ENCODE assay signal across 19 cellular contexts in genomic region chr6:1461207-1461606, GRCh38.
DNase-seq lines count a peak whose midpoint lies in the region; TF ChIP-seq lines count a peak whose summit lies in the region.
"Had no signal": no experiment of that assay in that cellular context is flagged by ENCODE, and none has a peak within 500 bp of the region (broad histone marks: within the 10 kb centered on the region; RNA-seq: fewer than 3 reads in every experiment).

No MANE protein-coding gene starts in this region.

- no peak for TF ChIP-seq CTCF in astrocyte of the spinal cord (IDR thresholded peaks at IDR 0.05; ENCODE audit: low read depth, low read length)

- in situ Hi-C loops in astrocyte of the spinal cord (cut with HindIII; ENCODE audit: low sequenced_read_pairs): no loop called here

- no peak overlapping the region for H3K4me3 ChIP-seq in astrocyte of the spinal cord (ENCODE audit: low read depth, low read length)
- H3K4me3 ChIP-seq: BLaER1, cardiac muscle cell, pancreas, SK-N-MC, stomach had no signal

- DNase-seq in AG20443 (ENCODE audit: low spot score) (peak; percentile 47), HT1080 (ENCODE audit: low read depth) (peak; percentile 79), astrocyte of the spinal cord (ENCODE audit: low read depth, low spot score) (peak; percentile 41), kidney tubule cell (ENCODE audit: low spot score) (peak; percentile 74), midbrain (lab: John Stamatoyannopoulos, UW) (no peak), NCI-H2107 (lab: John Stamatoyannopoulos, UW) (no peak), Ammon's horn (ENCODE audit: low spot score) (no peak)
- no peak for DNase-seq in activated effector memory CD4-positive, alpha-beta T cell treated with anti-CD3 and anti-CD28 coated beads, Interleukin-2, amount 50 U/mL, for 16 hours
- DNase-seq: activated gamma-delta T cell treated with Interleukin-2 at 50 U/mL for 16 hours; effector memory CD4-positive, alpha-beta T cell; head of caudate nucleus; kidney; pancreas; small intestine; stomach; WERI-Rb-1 had no signal

Comparison
In these comparisons a context has a peak if more than half of its experiments do, and no peak if none do; other contexts are left out.
1. DNase-seq: peak in AG20443 (single experiment), HT1080 (single experiment), astrocyte of the spinal cord (single experiment) and kidney tubule cell (single experiment); none in midbrain (single experiment), activated effector memory CD4-positive, alpha-beta T cell treated with anti-CD3 and anti-CD28 coated beads, Interleukin-2, amount 50 U/mL, for 16 hours (single experiment), NCI-H2107 (single experiment) and Ammon's horn (single experiment).